Comparison of ENCODE assay signal across 7 cellular contexts in genomic region chr17:59521465-59522126, GRCh38.
A peak's percentile ranks its signal among the peaks of the same experiment; 100 is the strongest.
DNase-seq lines count a peak whose midpoint lies in the region; ATAC-seq and TF ChIP-seq lines count a peak whose summit lies in the region.

No MANE protein-coding gene starts in this region.

- no peaks in the 10 kb centered on the region for H3K36me3 ChIP-seq in WERI-Rb-1

- no peak overlapping the region for H3K27ac ChIP-seq in WERI-Rb-1

- ATAC-seq in GM19023 (IDR thresholded peaks at IDR 0.05; ENCODE audit: unreplicated experiment) = no peak

- in situ Hi-C loops in T47D (cut with HindIII; ENCODE audit: low pct_unique_long_range_greater_than_20kb, low sequenced_read_pairs) = no loop called here

- no peaks in the 10 kb centered on the region for H3K27me3 ChIP-seq in WERI-Rb-1 (ENCODE audit: insufficient read depth, low read depth, severe bottlenecking)

- DNase-seq in NCI-H1694 (lab: John Stamatoyannopoulos, UW) (peak; percentile 71), WERI-Rb-1 (peak; percentile 76), T47D (ENCODE audit: low read depth in 1 of 2, low spot score in 1 of 2) (peak; percentile 66 to 73), islet precursor cell (peak; percentile 87)
- peak; percentile 65 to 68 for DNase-seq in stimulated activated CD4-positive, alpha-beta T cell treated with anti-CD3 and anti-CD28 coated beads, Interleukin-2, amount 100 ng/mL, for 48 hours

- no peak overlapping the region for H3K4me3 ChIP-seq in WERI-Rb-1 (ENCODE audit: low read depth, low read length)

- TF ChIP-seq CTCF in GM12872 (IDR thresholded peaks at IDR 0.05; ENCODE audit: insufficient read depth, low read depth, low read length) (peak; percentile 88), WERI-Rb-1 (IDR thresholded peaks at IDR 0.05; ENCODE audit: low read depth, low read length) (peak; percentile 91)

- H3K9me3 ChIP-seq in WERI-Rb-1 (ENCODE audit: severe bottlenecking) = no peaks in the 10 kb centered on the region
